ENCODE assay signal across 13 cellular contexts in the genomic region with DNA sequence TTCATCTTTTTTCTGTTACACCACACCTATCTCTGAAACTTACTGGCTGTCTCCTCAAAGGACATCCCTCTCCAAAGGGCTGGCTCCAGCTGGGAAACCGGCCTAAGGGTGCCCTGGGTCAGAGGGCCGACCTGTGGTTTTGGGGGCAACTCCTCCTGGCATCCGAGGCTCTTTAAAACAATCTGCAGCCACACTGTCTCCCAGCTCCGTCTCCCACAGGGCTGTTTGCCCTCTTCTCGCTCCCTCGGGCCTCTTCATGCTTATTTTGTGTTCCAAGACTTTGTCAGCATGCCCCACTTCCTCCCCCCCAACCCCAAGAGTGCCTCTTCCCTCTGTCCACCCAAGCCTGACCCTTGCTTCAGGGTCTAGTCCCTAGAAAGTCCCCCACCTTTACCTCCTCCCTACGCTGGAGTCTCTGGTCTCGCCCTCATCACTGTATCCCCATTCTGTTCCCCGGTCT. TPM values are rescaled to one million over a fixed set of nuclear protein-coding genes. Genes with fewer than 3 reads are reported as not detected.
DNase-seq lines count a peak whose midpoint lies in the region; TF ChIP-seq lines count a peak whose summit lies in the region.
"Had no signal": no experiment of that assay in that cellular context is flagged by ENCODE, and none has a peak within 500 bp of the region (broad histone marks: within the 10 kb centered on the region; RNA-seq: fewer than 3 reads in every experiment).

No MANE protein-coding gene starts in this region.

- TF ChIP-seq CTCF in hepatocyte (IDR thresholded peaks at IDR 0.05; ENCODE audit: poor library complexity) (no peak), smooth muscle cell (IDR thresholded peaks at IDR 0.05; ENCODE audit: borderline replicate concordance, insufficient read depth, poor library complexity, severe bottlenecking) (no peak), dorsolateral prefrontal cortex (IDR thresholded peaks at IDR 0.05 in 54 of 56, conservative IDR thresholded peaks at IDR 0.05 in 2 of 56; ENCODE audit: low read depth in 1 of 56, partially characterized antibody in 56 of 56) (no peak)

- peak overlapping the region; percentile 16 for H3K9ac ChIP-seq in SK-N-MC (ENCODE audit: insufficient read length)
- no peak overlapping the region for H3K9ac ChIP-seq in smooth muscle cell (ENCODE audit: low read depth)

- H3K9me3 Mint-ChIP-seq in activated CD4-positive, alpha-beta T cell treated with anti-CD3 and anti-CD28 coated beads, Interleukin-2, amount 10 ng/mL, durations not matched to agents 24 days and 14 days, result no peaks in the 10 kb centered on the region

- WGBS in hepatocyte (ENCODE audit: low lambda C conversion rate, missing lambda C conversion rate), result 77% methylated on average over 9 of the region's 9 CpGs
- WGBS in smooth muscle cell (ENCODE audit: low lambda C conversion rate), result 85% methylated on average over 8 of the region's 9 CpGs

- no peaks in the 10 kb centered on the region for H3K27me3 Mint-ChIP-seq in activated CD4-positive, alpha-beta T cell treated with anti-CD3 and anti-CD28 coated beads, Interleukin-2, amount 10 ng/mL, durations not matched to agents 24 days and 14 days

- H3K4me2 ChIP-seq in hepatocyte (peak overlapping the region; percentile 51), smooth muscle cell (peak overlapping the region; percentile 99)

- peak overlapping the region; percentile 78 for H3K4me3 ChIP-seq in SK-N-MC
- H3K4me3 ChIP-seq in hepatocyte, result no peak overlapping the region
- no peak overlapping the region for H3K4me3 ChIP-seq in smooth muscle cell
- H3K4me3 ChIP-seq in dorsolateral prefrontal cortex, result peak overlapping the region in 19 of 59 donors; percentile 15 to 88 (median 78)
- H3K4me3 ChIP-seq: uterus had no signal

- in situ Hi-C loops in KBM-7 (cut with MboI; ENCODE audit: low pct_unique_long_range_greater_than_20kb, low sequenced_read_pairs), result no loop called here

- peaks cover 44% of the 10 kb centered on the region for H3K4me1 ChIP-seq in hepatocyte (ENCODE audit: insufficient read depth)
- peaks cover 24% of the 10 kb centered on the region for H3K4me1 ChIP-seq in smooth muscle cell (ENCODE audit: low read depth)

- no peak for DNase-seq in activated CD4-positive, alpha-beta T cell treated with anti-CD3 and anti-CD28 coated beads, Interleukin-2, amount 10 ng/mL, durations not matched to agents 24 days and 14 days
- DNase-seq in activated CD4-positive, alpha-beta T cell treated with anti-CD3 and anti-CD28 coated beads, Interleukin-2, amount 50 U/mL, for 1 hour, result no peak
- DNase-seq in SK-N-MC (ENCODE audit: low read depth, low spot score), result no peak
- no peak for DNase-seq in hepatocyte (ENCODE audit: low spot score)
- no peak for DNase-seq in smooth muscle cell (lab: John Stamatoyannopoulos, UW; ENCODE audit: unreplicated experiment)
- no peak for DNase-seq in NCI-H1417 (lab: John Stamatoyannopoulos, UW)
- no peak for DNase-seq in dorsolateral prefrontal cortex
- DNase-seq in KBM-7, result no peak
- DNase-seq: NCI-H446 treated with DMSO at 0.1 percent for 48 hours; stimulated activated CD4-positive, alpha-beta T cell treated with anti-CD3 and anti-CD28 coated beads, Interleukin-2, amount 100 ng/mL, for 48 hours; uterus had no signal

- H3K27ac ChIP-seq in SK-N-MC (peak overlapping the region; percentile 76), hepatocyte (peak overlapping the region; percentile 55), smooth muscle cell (ENCODE audit: low read depth) (no peak overlapping the region), dorsolateral prefrontal cortex (peak overlapping the region in 7 of 59 donors; percentile 18 to 84 (median 43))

- H3K9me3 ChIP-seq in SK-N-MC (ENCODE audit: low read depth, low read length) (no peaks in the 10 kb centered on the region), hepatocyte (ENCODE audit: low read depth) (no peaks in the 10 kb centered on the region), smooth muscle cell (replicated peaks; ENCODE audit: low read depth) (no peaks in the 10 kb centered on the region)
- H3K9me3 ChIP-seq: uterus had no signal

- H3F3A ChIP-seq in smooth muscle cell (ENCODE audit: low read depth), result no peaks in the 10 kb centered on the region

- H3K4me1 Mint-ChIP-seq in activated CD4-positive, alpha-beta T cell treated with anti-CD3 and anti-CD28 coated beads, Interleukin-2, amount 10 ng/mL, durations not matched to agents 24 days and 14 days, result peaks cover 66% of the 10 kb centered on the region

- peak overlapping the region; percentile 96 for H3K27ac Mint-ChIP-seq in activated CD4-positive, alpha-beta T cell treated with anti-CD3 and anti-CD28 coated beads, Interleukin-2, amount 10 ng/mL, durations not matched to agents 24 days and 14 days

- H3K79me2 ChIP-seq in hepatocyte (peaks cover 39% of the 10 kb centered on the region), smooth muscle cell (ENCODE audit: low read depth) (peaks cover 34% of the 10 kb centered on the region)

- no peaks in the 10 kb centered on the region for H3K27me3 ChIP-seq in hepatocyte
- no peaks in the 10 kb centered on the region for H3K27me3 ChIP-seq in smooth muscle cell (ENCODE audit: low read depth)
- no peaks in the 10 kb centered on the region for H3K27me3 ChIP-seq in dorsolateral prefrontal cortex
- H3K27me3 ChIP-seq: uterus had no signal

- H2AFZ ChIP-seq in hepatocyte (no peak overlapping the region), smooth muscle cell (ENCODE audit: low read depth) (no peak overlapping the region)

- H3K4me3 Mint-ChIP-seq in activated CD4-positive, alpha-beta T cell treated with anti-CD3 and anti-CD28 coated beads, Interleukin-2, amount 10 ng/mL, durations not matched to agents 24 days and 14 days, result peak overlapping the region; percentile 98

- H3K36me3 Mint-ChIP-seq in activated CD4-positive, alpha-beta T cell treated with anti-CD3 and anti-CD28 coated beads, Interleukin-2, amount 10 ng/mL, durations not matched to agents 24 days and 14 days (ENCODE audit: low read depth), result peaks cover 33% of the 10 kb centered on the region

- H4K20me1 ChIP-seq in hepatocyte (ENCODE audit: insufficient read depth, poor library complexity, severe bottlenecking), result peaks cover 27% of the 10 kb centered on the region
- peaks cover 30% of the 10 kb centered on the region for H4K20me1 ChIP-seq in smooth muscle cell (ENCODE audit: low read depth)

- intact Hi-C loops in activated CD4-positive, alpha-beta T cell treated with anti-CD3 and anti-CD28 coated beads, Interleukin-2, amount 10 ng/mL, durations not matched to agents 24 days and 14 days (cut with micrococcal nuclease), result loop anchor here (1.0 to 10.0 kb wide), 6 partner anchors 9 to 844 kb away; partner anchors contain the start of genes ARID3B, CLK3, SNUPN and UBL7
- intact Hi-C loops in dorsolateral prefrontal cortex (cut with DNase I), result loop anchor here (5.0 to 10.0 kb wide), 3 partner anchors 112 to 424 kb away; partner anchors contain the start of genes C15orf39 (in 1 of the 2), COX5A (in 1 of the 2) and MPI (in 1 of the 2)

- H3K9me2 ChIP-seq in hepatocyte (replicated peaks; ENCODE audit: insufficient read depth), result no peaks in the 10 kb centered on the region

- H3K36me3 ChIP-seq in SK-N-MC (ENCODE audit: insufficient read depth, low read length) (no peaks in the 10 kb centered on the region), hepatocyte (replicated peaks; ENCODE audit: insufficient read depth, low read depth) (no peaks in the 10 kb centered on the region), smooth muscle cell (ENCODE audit: low read depth) (no peaks in the 10 kb centered on the region)
- H3K36me3 ChIP-seq: uterus had no signal

RNA-seq across cellular contexts. Expression of gene CSK, which starts 1.3 kb away (rescaled TPM):
- 332 and 340 TPM in 2 replicates for total RNA-seq in activated CD4-positive, alpha-beta T cell treated with anti-CD3 and anti-CD28 coated beads, Interleukin-2, amount 10 ng/mL, durations not matched to agents 24 days and 14 days
- total RNA-seq in hepatocyte, result 15.8 and 16.9 TPM in 2 replicates
- polyA plus RNA-seq in hepatocyte, result 19.1 and 21.8 TPM in 2 replicates
- 10.4 and 19.6 TPM in 2 replicates for total RNA-seq in smooth muscle cell
- 14.1 and 16.5 TPM in 2 replicates for polyA plus RNA-seq in smooth muscle cell
- total RNA-seq in dorsolateral prefrontal cortex, result 10 to 100 TPM; 28.9 to 71.0 (median 41.8) TPM

RNA-seq across cellular contexts. Expression of gene CYP1A2, which starts 31.9 kb away (rescaled TPM):
- total RNA-seq in activated CD4-positive, alpha-beta T cell treated with anti-CD3 and anti-CD28 coated beads, Interleukin-2, amount 10 ng/mL, durations not matched to agents 24 days and 14 days, result not detected in 2 replicates
- total RNA-seq in hepatocyte (0.40 TPM in 1 of 2 replicates, not detected in the other), smooth muscle cell (not detected in 2 replicates), dorsolateral prefrontal cortex (not detected)
- polyA plus RNA-seq in hepatocyte (0.17 TPM in 1 of 2 replicates, not detected in the other), smooth muscle cell (not detected in 2 replicates)
- total RNA-seq: H4, lung microvascular endothelial cell, uterus had no signal

RNA-seq across cellular contexts. Expression of gene LMAN1L, which starts 32.1 kb away (rescaled TPM):
- total RNA-seq in activated CD4-positive, alpha-beta T cell treated with anti-CD3 and anti-CD28 coated beads, Interleukin-2, amount 10 ng/mL, durations not matched to agents 24 days and 14 days, result 0.33 and 0.36 TPM in 2 replicates
- not detected in 2 replicates for total RNA-seq in hepatocyte
- not detected in 2 replicates for polyA plus RNA-seq in hepatocyte
- total RNA-seq in smooth muscle cell, result not detected in 2 replicates
- polyA plus RNA-seq in smooth muscle cell, result not detected in 2 replicates
- total RNA-seq in dorsolateral prefrontal cortex, result 1 to 10 TPM in 104 of 120 experiments, under 1 TPM in 13, not detected in 3; 0.30 to 8.1 (median 2.0) TPM
- total RNA-seq: lung microvascular endothelial cell had no signal

RNA-seq across cellular contexts. Expression of gene CPLX3, which starts 45.9 kb away (rescaled TPM):
- total RNA-seq in activated CD4-positive, alpha-beta T cell treated with anti-CD3 and anti-CD28 coated beads, Interleukin-2, amount 10 ng/mL, durations not matched to agents 24 days and 14 days, result 0.09 TPM in 2 replicates
- not detected in 2 replicates for total RNA-seq in hepatocyte
- 0.10 TPM in 1 of 2 replicates, not detected in the other for polyA plus RNA-seq in hepatocyte
- total RNA-seq in smooth muscle cell, result 0.04 and 0.22 TPM in 2 replicates
- not detected in 2 replicates for polyA plus RNA-seq in smooth muscle cell
- total RNA-seq in dorsolateral prefrontal cortex, result 10 to 100 TPM in 1 of 120 experiments, 1 to 10 TPM in 118, not detected in 1; 1.1 to 12.4 (median 3.8) TPM
- total RNA-seq: H4, lung microvascular endothelial cell, uterus had no signal

RNA-seq across cellular contexts. Expression of gene CYP1A1, which starts 55.2 kb away (rescaled TPM):
- total RNA-seq in activated CD4-positive, alpha-beta T cell treated with anti-CD3 and anti-CD28 coated beads, Interleukin-2, amount 10 ng/mL, durations not matched to agents 24 days and 14 days, result 0.31 and 0.42 TPM in 2 replicates
- total RNA-seq in hepatocyte (17.0 and 23.5 TPM in 2 replicates), smooth muscle cell (0.81 and 1.9 TPM in 2 replicates), dorsolateral prefrontal cortex (1 to 10 TPM in 10 of 120 experiments, under 1 TPM in 85, not detected in 25; 0.18 to 4.9 (median 0.48) TPM)
- polyA plus RNA-seq in hepatocyte (19.1 and 22.6 TPM in 2 replicates), smooth muscle cell (0.09 and 0.13 TPM in 2 replicates)
